ENCODE assay signal across 20 cellular contexts in the genomic region with DNA sequence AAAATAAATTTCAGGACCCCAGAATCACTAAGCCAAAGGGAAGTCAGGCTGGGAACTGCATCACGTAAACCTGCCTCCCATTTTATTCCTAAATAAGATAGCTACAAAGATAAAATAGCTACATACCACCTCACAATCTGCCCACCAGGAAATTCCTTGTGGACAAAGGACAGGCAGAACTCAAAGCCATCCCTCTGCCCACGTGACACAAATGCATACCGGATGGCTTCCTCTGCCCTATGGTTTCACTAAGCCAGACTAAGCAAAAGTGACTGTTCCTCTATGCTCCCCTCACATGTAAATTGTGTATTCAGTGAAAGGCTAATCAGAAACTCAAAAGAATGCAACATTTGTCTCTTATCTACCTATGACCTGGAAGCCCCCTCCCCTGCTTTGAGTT. TPM values are rescaled to one million over a fixed set of nuclear protein-coding genes. Genes with fewer than 3 reads are reported as not detected.
DNase-seq lines count a peak whose midpoint lies in the region; ATAC-seq and TF ChIP-seq lines count a peak whose summit lies in the region.
"Had no signal": no experiment of that assay in that cellular context is flagged by ENCODE, and none has a peak within 500 bp of the region (broad histone marks: within the 10 kb centered on the region; RNA-seq: fewer than 3 reads in every experiment).

No MANE protein-coding gene starts in this region.

- H3K9me3 Mint-ChIP-seq in chondrocyte (ENCODE audit: low read depth) (peaks cover 3% of the 10 kb centered on the region), mesothelial cell of epicardium (peaks cover 8% of the 10 kb centered on the region)
- no peaks in the 10 kb centered on the region for H3K9me3 Mint-ChIP-seq in stimulated activated naive B cell treated with anti-CD40 and anti-IgM and Interleukin-4, amounts not matched to agents 10 μg/mL and 1 μg/mL and 100 μg/mL, for 72 hours
- H3K9me3 Mint-ChIP-seq: activated T-cell treated with anti-CD3 and anti-CD28 coated beads, Interleukin-2, amount 50 U/mL, for 72 hours; natural killer cell treated with Interleukin-12 subunit alpha and Interleukin-12 subunit beta and Interleukin-15 and Interleukin-18, amount 100 ng/mL, for 72 hours; stimulated activated naive CD8-positive, alpha-beta T cell treated with anti-CD3 and anti-CD28 coated beads, Interleukin-15, amount 100 ng/mL, for 72 hours had no signal

- H3K36me3 Mint-ChIP-seq in chondrocyte (ENCODE audit: low read depth) (no peaks in the 10 kb centered on the region), mesothelial cell of epicardium (peaks cover 7% of the 10 kb centered on the region)
- H3K36me3 Mint-ChIP-seq in stimulated activated naive B cell treated with anti-CD40 and anti-IgM and Interleukin-4, amounts not matched to agents 10 μg/mL and 1 μg/mL and 100 μg/mL, for 72 hours, result no peaks in the 10 kb centered on the region
- H3K36me3 Mint-ChIP-seq: brain; natural killer cell treated with Interleukin-12 subunit alpha and Interleukin-12 subunit beta and Interleukin-15 and Interleukin-18, amount 100 ng/mL, for 72 hours had no signal

- H3K4me1 Mint-ChIP-seq in chondrocyte (ENCODE audit: low read depth) (no peaks in the 10 kb centered on the region), mesothelial cell of epicardium (peaks cover 32% of the 10 kb centered on the region)
- peaks cover 0 to 2% of the 10 kb centered on the region in 2 donors for H3K4me1 Mint-ChIP-seq in stimulated activated naive B cell treated with anti-CD40 and anti-IgM and Interleukin-4, amounts not matched to agents 10 μg/mL and 1 μg/mL and 100 μg/mL, for 72 hours
- H3K4me1 Mint-ChIP-seq: brain had no signal

- TF ChIP-seq CTCF in chondrocyte (IDR thresholded peaks at IDR 0.05) (no peak), mesothelial cell of epicardium (IDR thresholded peaks at IDR 0.05; ENCODE audit: unreplicated experiment) (no peak)

- no peak overlapping the region for H3K4me3 Mint-ChIP-seq in chondrocyte (ENCODE audit: unreplicated experiment)
- no peak overlapping the region for H3K4me3 Mint-ChIP-seq in mesothelial cell of epicardium
- no peak overlapping the region for H3K4me3 Mint-ChIP-seq in stimulated activated naive B cell treated with anti-CD40 and anti-IgM and Interleukin-4, amounts not matched to agents 10 μg/mL and 1 μg/mL and 100 μg/mL, for 72 hours
- H3K4me3 Mint-ChIP-seq: activated naive CD8-positive, alpha-beta T cell; activated T-cell treated with anti-CD3 and anti-CD28 coated beads, Interleukin-2, amount 50 U/mL, for 72 hours; brain; natural killer cell treated with Interleukin-12 subunit alpha and Interleukin-12 subunit beta and Interleukin-15 and Interleukin-18, amount 100 ng/mL, for 72 hours; stimulated activated naive CD8-positive, alpha-beta T cell treated with anti-CD3 and anti-CD28 coated beads, Interleukin-15, amount 100 ng/mL, for 72 hours had no signal

- peak; percentile 46 for DNase-seq in EL
- no peak for DNase-seq in chondrocyte (ENCODE audit: low spot score)
- DNase-seq in mesothelial cell of epicardium (ENCODE audit: low spot score in 2 of 2, unreplicated experiment in 2 of 2), result no peak
- DNase-seq in stimulated activated naive B cell treated with anti-CD40 and anti-IgM and Interleukin-4, amounts not matched to agents 10 μg/mL and 1 μg/mL and 100 μg/mL, for 72 hours, result no peak
- DNase-seq in DMS153 (lab: John Stamatoyannopoulos, UW), result no peak
- DNase-seq: ACHN; activated CD4-positive, CD25-positive, alpha-beta regulatory T cell treated with anti-CD3 and anti-CD28 coated beads, Interleukin-2, amount 50 U/mL, for 72 hours; activated T-cell treated with anti-CD3 and anti-CD28 coated beads, Interleukin-2, amount 50 U/mL, for 72 hours; cortex of kidney; NCI-H1930; posterior cingulate gyrus; RPMI8226; stimulated activated CD4-positive, alpha-beta T cell treated with anti-CD3 and anti-CD28 coated beads, Interleukin-2, amount 100 ng/mL, for 48 hours; stimulated activated naive CD8-positive, alpha-beta T cell treated with anti-CD3 and anti-CD28 coated beads, Interleukin-15, amount 100 ng/mL, for 72 hours had no signal

- ATAC-seq in HG03442 (IDR thresholded peaks at IDR 0.05; ENCODE audit: unreplicated experiment) (peak; percentile 34), GM18519 (IDR thresholded peaks at IDR 0.05; ENCODE audit: low FRiP score, unreplicated experiment) (no peak), GM18517 (IDR thresholded peaks at IDR 0.05; ENCODE audit: unreplicated experiment) (no peak)
- ATAC-seq in stimulated activated naive B cell treated with anti-CD40 and anti-IgM and Interleukin-4, amounts not matched to agents 10 μg/mL and 1 μg/mL and 100 μg/mL, for 72 hours (replicated peaks), result no peak
- ATAC-seq: activated T-cell treated with anti-CD3 and anti-CD28 coated beads, Interleukin-2, amount 50 U/mL, for 72 hours; natural killer cell treated with Interleukin-12 subunit alpha and Interleukin-12 subunit beta and Interleukin-15 and Interleukin-18, amount 100 ng/mL, for 72 hours; stimulated activated naive CD8-positive, alpha-beta T cell treated with anti-CD3 and anti-CD28 coated beads, Interleukin-15, amount 100 ng/mL, for 72 hours had no signal

- H3K27ac Mint-ChIP-seq in chondrocyte (ENCODE audit: unreplicated experiment) (peak overlapping the region; percentile 38), mesothelial cell of epicardium (peak overlapping the region; percentile 41)
- no peak overlapping the region for H3K27ac Mint-ChIP-seq in stimulated activated naive B cell treated with anti-CD40 and anti-IgM and Interleukin-4, amounts not matched to agents 10 μg/mL and 1 μg/mL and 100 μg/mL, for 72 hours
- H3K27ac Mint-ChIP-seq: activated naive CD8-positive, alpha-beta T cell; activated T-cell treated with anti-CD3 and anti-CD28 coated beads, Interleukin-2, amount 50 U/mL, for 72 hours; natural killer cell treated with Interleukin-12 subunit alpha and Interleukin-12 subunit beta and Interleukin-15 and Interleukin-18, amount 100 ng/mL, for 72 hours had no signal

- no peaks in the 10 kb centered on the region for H3K27me3 Mint-ChIP-seq in chondrocyte (ENCODE audit: low read depth)
- H3K27me3 Mint-ChIP-seq in mesothelial cell of epicardium (ENCODE audit: low read depth), result no peaks in the 10 kb centered on the region
- H3K27me3 Mint-ChIP-seq in stimulated activated naive B cell treated with anti-CD40 and anti-IgM and Interleukin-4, amounts not matched to agents 10 μg/mL and 1 μg/mL and 100 μg/mL, for 72 hours, result no peaks in the 10 kb centered on the region
- H3K27me3 Mint-ChIP-seq: activated naive CD8-positive, alpha-beta T cell; brain; stimulated activated naive CD8-positive, alpha-beta T cell treated with anti-CD3 and anti-CD28 coated beads, Interleukin-15, amount 100 ng/mL, for 72 hours had no signal

RNA-seq across cellular contexts. Expression of gene MBOAT1, which starts 15.0 kb away (rescaled TPM):
- total RNA-seq in chondrocyte, result 1.1 to 2.9 TPM (median 1.2 TPM) in 3 replicates
- 23.5 to 24.6 TPM (median 24.5 TPM) in 3 replicates for total RNA-seq in mesothelial cell of epicardium
